ENCODE assay signal across 5 cellular contexts in the genomic region with DNA sequence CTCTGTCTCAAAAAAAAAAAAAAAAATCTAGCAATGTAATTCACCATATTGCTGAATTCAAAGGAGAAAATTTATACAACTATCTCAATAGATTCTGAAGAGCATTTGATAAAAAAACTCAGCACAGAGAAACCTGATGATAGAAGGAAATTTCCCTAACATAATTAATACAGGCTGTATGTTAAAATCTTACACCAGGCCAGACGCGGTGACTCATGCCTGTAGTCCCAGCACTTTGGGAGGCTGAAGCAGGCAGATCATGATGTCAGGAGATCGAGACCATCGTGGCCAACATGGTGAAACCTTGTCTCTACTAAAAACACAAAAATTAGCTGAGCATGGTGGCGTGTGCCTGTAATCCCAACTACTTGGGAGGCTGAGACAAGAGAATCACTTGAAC. TPM values are rescaled to one million over a fixed set of nuclear protein-coding genes. Genes with fewer than 3 reads are reported as not detected.
"Had no signal": no experiment of that assay in that cellular context is flagged by ENCODE, and none has a peak within 500 bp of the region (broad histone marks: within the 10 kb centered on the region; RNA-seq: fewer than 3 reads in every experiment).

No MANE protein-coding gene starts in this region.

RNA-seq across cellular contexts. Expression of a gene that starts 45.4 kb away (rescaled TPM):
- total RNA-seq: PC-3, Peyer's patch had no signal

RNA-seq across cellular contexts. Expression of a gene that starts 56.6 kb away (rescaled TPM):
- total RNA-seq: M059J, PC-3, Peyer's patch, SJSA1 had no signal
- polyA plus RNA-seq: SK-N-SH had no signal
